ENCODE assay signal across 8 cellular contexts in genomic region chr5:37248970-37249819, GRCh38. TPM values are rescaled to one million over a fixed set of nuclear protein-coding genes. Genes with fewer than 3 reads are reported as not detected.
DNase-seq lines count a peak whose midpoint lies in the region; ATAC-seq and TF ChIP-seq lines count a peak whose summit lies in the region.

TSS of gene CPLANE1 (minus strand) at chr5:37249376. CDS start at chr5:37247698, 1,678 bp downstream.

- H3K27ac ChIP-seq in right cardiac atrium (ENCODE audit: low read length) (peak within 1 kb of the TSS; percentile 77), rectal smooth muscle tissue (ENCODE audit: low read depth, low read length) (peak within 1 kb of the TSS; percentile 93)

- no peaks in the 10 kb centered on the region for H3K9me3 ChIP-seq in right cardiac atrium (ENCODE audit: control insufficient read depth, low read length)

- H3K27me3 ChIP-seq in right cardiac atrium (ENCODE audit: control insufficient read depth, insufficient read depth) = no peaks in the 10 kb centered on the region
- H3K27me3 ChIP-seq in rectal smooth muscle tissue (ENCODE audit: control insufficient read depth, insufficient read depth, low read length) = no peaks in the 10 kb centered on the region

- intact Hi-C loops in T-helper 1 cell treated with Interleukin-12 subunit alpha and Interleukin-12 subunit beta and Interleukin-4 antibody, amounts not matched to agents 30 ng/mL and 1 ng/mL, for 36 hours (cut with micrococcal nuclease) = loop anchor here (2.0 to 5.0 kb wide), 6 partner anchors 40 to 372 kb away; partner anchors contain the start of genes NIPBL and NUP155
- intact Hi-C loops in right cardiac atrium (cut with DNase I) = no loop called here

- TF ChIP-seq CTCF in GM12865 (IDR thresholded peaks at IDR 0.05; ENCODE audit: insufficient read depth, low read depth, low read length, missing control alignments) = no peak

- H3K4me3 ChIP-seq in GM12865 (ENCODE audit: low read depth, low read length) = peak within 1 kb of the TSS; percentile 93
- H3K4me3 ChIP-seq in right cardiac atrium (ENCODE audit: low read length) = peak within 1 kb of the TSS; percentile 68
- H3K4me3 ChIP-seq in rectal smooth muscle tissue (ENCODE audit: low read length) = peak within 1 kb of the TSS; percentile 89

- no peaks in the 10 kb centered on the region for H3K36me3 ChIP-seq in rectal smooth muscle tissue (ENCODE audit: control insufficient read depth, insufficient read depth, low read length)

- ATAC-seq in HG02571 (IDR thresholded peaks at IDR 0.05; ENCODE audit: unreplicated experiment) (peak; percentile 84), right cardiac atrium (peak; percentile 99)

- H3K4me1 ChIP-seq in right cardiac atrium (ENCODE audit: control insufficient read depth, insufficient read depth, low read length) (peaks cover 1% of the 10 kb centered on the region), rectal smooth muscle tissue (ENCODE audit: control insufficient read depth, insufficient read depth, low read length) (peaks cover 10% of the 10 kb centered on the region)

- under 1% methylated on average over 88 of the region's 88 CpGs for WGBS in right cardiac atrium

- H3K9ac ChIP-seq in rectal smooth muscle tissue (ENCODE audit: low read length) = peak within 1 kb of the TSS; percentile 86

- DNase-seq in GM12865 (ENCODE audit: low read depth) = peak; percentile 80
- DNase-seq in NCI-H1105 (lab: John Stamatoyannopoulos, UW) = peak; percentile 84
- DNase-seq in anterior cingulate cortex (lab: John Stamatoyannopoulos, UW) = peak; percentile 28 to 84 (median 71)
- DNase-seq in right cardiac atrium = peak; percentile 85 to 95 (median 94)
- no peak for DNase-seq in RPMI8226

RNA-seq across cellular contexts. Expression of gene CPLANE1, which starts in this region (rescaled TPM):
- 11.7 and 12.7 TPM in 2 replicates for total RNA-seq in T-helper 1 cell treated with Interleukin-12 subunit alpha and Interleukin-12 subunit beta and Interleukin-4 antibody, amounts not matched to agents 30 ng/mL and 1 ng/mL, for 36 hours
- 10 to 100 TPM in 2 of 4 donors, 1 to 10 TPM in 2; 9.6 to 12.4 (median 10.9) TPM for total RNA-seq in right cardiac atrium
- 2.3 TPM for polyA plus RNA-seq in right cardiac atrium
